In genomic region chr1:207328908-207329307, GRCh38 we compare ENCODE assay signal across 14 cellular contexts.
"Had no signal": no experiment of that assay in that cellular context is flagged by ENCODE, and none has a peak within 500 bp of the region (broad histone marks: within the 10 kb centered on the region; RNA-seq: fewer than 3 reads in every experiment).

No MANE protein-coding gene starts in this region.

- H3K9me3 ChIP-seq: ovary had no signal

- H3K27me3 ChIP-seq: cardiac muscle cell, ovary had no signal

- H3K4me3 Mint-ChIP-seq: activated CD4-positive, alpha-beta memory T cell treated with anti-CD3 and anti-CD28 coated beads, Interleukin-2, amount 10 ng/mL, durations not matched to agents 7 days and 5 days; nephron had no signal

- H3K36me3 ChIP-seq: ovary had no signal

- H3K27me3 Mint-ChIP-seq: activated CD4-positive, alpha-beta memory T cell treated with anti-CD3 and anti-CD28 coated beads, Interleukin-2, amount 10 ng/mL, durations not matched to agents 7 days and 5 days had no signal

- H3K4me1 Mint-ChIP-seq: nephron had no signal

- DNase-seq: activated CD4-positive, alpha-beta memory T cell treated with anti-CD3 and anti-CD28 coated beads, Interleukin-2, amount 10 ng/mL, durations not matched to agents 7 days and 5 days; activated CD4-positive, alpha-beta T cell treated with anti-CD3 and anti-CD28 coated beads for 1 hour; activated effector memory CD4-positive, alpha-beta T cell treated with Interleukin-2 at 50 U/mL for 16 hours; foreskin melanocyte; head of caudate nucleus; left colon; mammary epithelial cell; mucosa of descending colon; ovary; stimulated activated CD4-positive, alpha-beta T cell treated with anti-CD3 and anti-CD28 coated beads, Interleukin-12 subunit alpha, Interleukin-12 subunit beta, amount 100 ng/mL, for 4 hours; stimulated activated naive CD4-positive, alpha-beta T cell treated with Interleukin-2 at 50 U/mL for 16 hours; trophoblast cell had no signal

- H3K27ac Mint-ChIP-seq: activated CD4-positive, alpha-beta memory T cell treated with anti-CD3 and anti-CD28 coated beads, Interleukin-2, amount 10 ng/mL, durations not matched to agents 7 days and 5 days; nephron had no signal

- ATAC-seq: left colon, mucosa of descending colon had no signal

- H3K27ac ChIP-seq: cardiac muscle cell, ovary had no signal

- H3K4me3 ChIP-seq: cardiac muscle cell, mucosa of descending colon, ovary had no signal
